In the genomic region with DNA sequence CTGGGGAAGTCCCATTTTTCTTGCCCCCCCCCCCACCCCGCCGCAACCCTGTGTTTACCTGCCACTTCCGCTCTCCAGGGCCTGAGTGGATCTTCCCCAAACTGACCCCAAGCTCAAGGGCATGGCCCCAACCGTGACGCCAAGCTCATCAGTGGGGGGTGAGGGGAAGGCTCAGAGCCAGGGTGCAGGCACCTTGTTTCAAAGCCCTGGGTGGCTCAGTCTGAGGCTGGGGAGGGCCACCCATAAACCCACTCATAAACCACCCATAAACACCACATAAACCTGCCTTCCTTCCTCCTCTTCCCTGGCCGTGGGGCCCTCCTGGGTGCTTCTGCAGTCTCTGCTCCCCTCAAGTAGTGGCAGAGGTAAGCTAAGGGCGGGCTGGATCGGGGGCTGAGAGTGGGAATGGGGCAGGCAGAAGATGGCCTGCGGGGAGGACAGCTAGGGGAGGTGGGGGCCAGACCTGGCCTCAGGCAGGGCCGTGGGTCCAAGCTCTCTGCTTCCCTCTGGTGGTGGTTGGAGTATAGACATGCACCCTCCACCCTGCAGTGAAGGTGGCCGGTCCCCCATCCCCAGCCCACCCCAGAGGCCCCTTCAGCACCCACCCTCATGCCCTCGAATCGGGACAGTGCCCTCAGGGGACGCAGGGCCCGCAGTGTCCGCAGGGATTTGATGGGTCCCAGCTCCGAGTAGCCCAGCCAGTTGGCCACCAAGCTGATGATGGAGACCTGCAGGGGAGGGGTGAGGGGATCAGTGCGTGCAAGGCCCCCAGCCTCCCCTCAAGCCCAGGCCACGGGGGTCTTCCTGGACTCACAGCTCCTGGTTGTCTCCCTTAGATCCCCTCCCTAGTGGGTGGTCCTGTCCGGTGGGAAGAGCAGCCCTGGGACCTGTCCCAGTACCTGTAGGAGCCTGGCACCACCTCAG, we compare ENCODE assay signal across 9 cellular contexts. TPM values are rescaled to one million over a fixed set of nuclear protein-coding genes. Genes with fewer than 3 reads are reported as not detected.
DNase-seq lines count a peak whose midpoint lies in the region; ATAC-seq and TF ChIP-seq lines count a peak whose summit lies in the region.
"Had no signal": no experiment of that assay in that cellular context is flagged by ENCODE, and none has a peak within 500 bp of the region (broad histone marks: within the 10 kb centered on the region; RNA-seq: fewer than 3 reads in every experiment).

No MANE protein-coding gene starts in this region.

- DNase-seq in NCI-H510A treated with DMSO at 0.1 percent for 48 hours (lab: John Stamatoyannopoulos, UW): peak; percentile 18
- DNase-seq in NCI-H510A (lab: John Stamatoyannopoulos, UW): no peak
- DNase-seq in OCI-M1 (lab: John Stamatoyannopoulos, UW): peak; percentile 69
- DNase-seq in activated T-cell treated with anti-CD3 and anti-CD28 coated beads, Interleukin-2, amount 50 U/mL, for 48 hours: peak; percentile 74 to 78
- peak; percentile 41 for DNase-seq in fibroblast of pulmonary artery (ENCODE audit: low read depth)
- DNase-seq in osteoblast (ENCODE audit: insufficient read length, low spot score, missing footprints): peak; percentile 98
- no peak for DNase-seq in NCI-H187 treated with DMSO at 0.1 percent for 48 hours (lab: John Stamatoyannopoulos, UW)

- ATAC-seq in HG03064 (IDR thresholded peaks at IDR 0.05; ENCODE audit: low read depth, unreplicated experiment): peak; percentile 54

- no peaks in the 10 kb centered on the region for H3K36me3 ChIP-seq in osteoblast (ENCODE audit: insufficient read depth, low read length)

- no peaks in the 10 kb centered on the region for H3K9me3 ChIP-seq in osteoblast (ENCODE audit: low read depth, low read length)

- H3K4me2 ChIP-seq in osteoblast (ENCODE audit: insufficient read depth, low read length): no peak overlapping the region

- H4K20me1 ChIP-seq in osteoblast (ENCODE audit: insufficient read depth, low read length): no peaks in the 10 kb centered on the region

- no peaks in the 10 kb centered on the region for H3K79me2 ChIP-seq in osteoblast (ENCODE audit: insufficient read depth, low read length)

- H3K4me3 ChIP-seq in fibroblast of pulmonary artery (replicated peaks; ENCODE audit: low read depth, low read length) (no peak overlapping the region), osteoblast (ENCODE audit: insufficient read depth, low read length) (no peak overlapping the region)

- H3K27ac ChIP-seq in osteoblast (ENCODE audit: low read depth, low read length): no peak overlapping the region

- no peaks in the 10 kb centered on the region for H3K27me3 ChIP-seq in osteoblast (ENCODE audit: insufficient read depth, low read length)

- TF ChIP-seq CTCF in fibroblast of pulmonary artery (IDR thresholded peaks at IDR 0.05; ENCODE audit: low read length, missing control alignments): peak; percentile 67
- peak; percentile 49 for TF ChIP-seq CTCF in osteoblast (IDR thresholded peaks at IDR 0.05; ENCODE audit: extremely low read depth, low read depth, low read length)

- no peak overlapping the region for H2AFZ ChIP-seq in osteoblast (ENCODE audit: low read length)

- no peaks in the 10 kb centered on the region for H3K4me1 ChIP-seq in osteoblast (ENCODE audit: insufficient read depth, low read length)

RNA-seq across cellular contexts. Expression of a gene that starts 14.6 kb away (rescaled TPM):
- total RNA-seq in osteoblast: 0.36 and 0.59 TPM in 2 replicates

RNA-seq across cellular contexts. Expression of a gene that starts 26.0 kb away (rescaled TPM):
- under 0.01 TPM in 1 of 2 replicates, not detected in the other for total RNA-seq in osteoblast
- total RNA-seq: glomerular endothelial cell had no signal

RNA-seq across cellular contexts. Expression of a gene that starts 28.1 kb away (rescaled TPM):
- not detected in 2 replicates for total RNA-seq in osteoblast
- total RNA-seq: glomerular endothelial cell had no signal

RNA-seq across cellular contexts. Expression of a gene that starts 35.6 kb away (rescaled TPM):
- total RNA-seq in osteoblast: not detected in 2 replicates
- total RNA-seq: glomerular endothelial cell had no signal

RNA-seq across cellular contexts. Expression of a gene that starts 50.3 kb away (rescaled TPM):
- total RNA-seq in osteoblast: not detected in 2 replicates
- total RNA-seq: glomerular endothelial cell had no signal

Comparison
In these comparisons a context has a peak if more than half of its experiments do, and no peak if none do; other contexts are left out.
1. DNase-seq: peak in NCI-H510A treated with DMSO at 0.1 percent for 48 hours (single experiment), OCI-M1 (single experiment), activated T-cell treated with anti-CD3 and anti-CD28 coated beads, Interleukin-2, amount 50 U/mL, for 48 hours (2 of 2), fibroblast of pulmonary artery (single experiment) and osteoblast (single experiment); none in NCI-H510A (single experiment) and NCI-H187 treated with DMSO at 0.1 percent for 48 hours (single experiment).